24 cellular contexts compared by ENCODE assay signal in the genomic region with DNA sequence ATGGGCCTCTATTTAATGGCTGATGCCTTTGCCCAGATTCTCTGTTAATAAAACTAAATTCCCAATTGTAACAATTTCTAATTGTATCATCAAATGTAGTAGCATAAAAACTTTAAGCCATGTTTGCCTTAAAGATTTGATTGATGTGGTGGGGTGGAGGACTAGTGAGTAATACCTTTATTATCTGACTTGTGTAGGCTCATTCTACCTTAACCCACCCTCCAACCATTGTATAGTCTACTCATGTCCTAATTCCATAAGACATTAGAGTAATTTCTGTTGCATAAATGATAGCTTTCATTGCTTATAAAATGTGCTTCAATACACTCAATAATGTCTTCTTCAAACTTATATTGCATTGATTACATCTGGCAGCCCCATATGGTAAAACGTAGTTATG.
"Had no signal": no experiment of that assay in that cellular context is flagged by ENCODE, and none has a peak within 500 bp of the region (broad histone marks: within the 10 kb centered on the region; RNA-seq: fewer than 3 reads in every experiment).

No MANE protein-coding gene starts in this region.

- H3K4me1 Mint-ChIP-seq: mesothelial cell of epicardium had no signal

- H3K4me1 ChIP-seq: colonic mucosa, esophagus muscularis mucosa, gastrocnemius medialis, heart right ventricle, left lung, lower lobe of right lung had no signal

- H3K27ac Mint-ChIP-seq: dendritic cell treated with granulocyte-macrophage colony-stimulating factor and Interleukin-4, amounts not matched to agents 40 ng/mL and 50 ng/mL, for 4 days; effector memory CD8-positive, alpha-beta T cell; endodermal cell; mesothelial cell of epicardium had no signal

- H3K27me3 Mint-ChIP-seq: dendritic cell treated with granulocyte-macrophage colony-stimulating factor and Interleukin-4, amounts not matched to agents 40 ng/mL and 50 ng/mL, for 4 days; effector memory CD8-positive, alpha-beta T cell; naive B cell had no signal

- H3K4me3 Mint-ChIP-seq: dendritic cell treated with granulocyte-macrophage colony-stimulating factor and Interleukin-4, amounts not matched to agents 40 ng/mL and 50 ng/mL, for 4 days; effector memory CD8-positive, alpha-beta T cell; mesothelial cell of epicardium had no signal

- DNase-seq: colonic mucosa; cortex of kidney; effector CD8-positive, alpha-beta T cell; effector memory CD8-positive, alpha-beta T cell; endodermal cell; foreskin melanocyte; gastrocnemius medialis; glutamatergic neuron; head of caudate nucleus; heart right ventricle; hippocampal formation; left cardiac atrium; left lung; left ventricle myocardium superior; lower lobe of right lung; mesenchymal stem cell; mucosa of descending colon; naive B cell had no signal

- H3K9me3 ChIP-seq: colonic mucosa, esophagus muscularis mucosa, gastrocnemius medialis, mucosa of descending colon had no signal

- H3K27ac ChIP-seq: colonic mucosa, esophagus muscularis mucosa, gastrocnemius medialis, heart right ventricle, left lung, lower lobe of right lung had no signal

- FAIRE-seq: endometrium, islet of Langerhans, keratinocyte had no signal

- H3K36me3 ChIP-seq: colonic mucosa, esophagus muscularis mucosa, gastrocnemius medialis, heart right ventricle, left lung, lower lobe of right lung had no signal

- H3K4me3 ChIP-seq: colonic mucosa, esophagus muscularis mucosa, gastrocnemius medialis, heart right ventricle, left lung, lower lobe of right lung, mucosa of descending colon had no signal

- H3K27me3 ChIP-seq: colonic mucosa, esophagus muscularis mucosa, gastrocnemius medialis, heart right ventricle, left lung had no signal

- ATAC-seq: effector memory CD8-positive, alpha-beta T cell; gastrocnemius medialis; heart right ventricle; left cardiac atrium; left lung; left ventricle myocardium superior; lower lobe of right lung; mucosa of descending colon had no signal
